In the genomic region with DNA sequence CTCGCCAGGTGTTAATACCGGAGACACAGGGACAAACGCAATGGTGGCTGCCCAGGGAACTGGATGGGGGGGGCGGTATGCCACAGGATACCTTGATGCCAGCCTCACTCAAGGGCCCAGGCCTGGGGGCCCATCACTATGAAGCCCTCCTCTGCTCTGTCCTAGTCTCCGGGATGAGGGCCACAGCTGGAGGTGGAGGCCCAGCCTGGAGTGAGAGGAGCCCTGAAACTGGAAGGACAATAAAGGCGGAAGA, we compare ENCODE assay signal across 16 cellular contexts. TPM values are rescaled to one million over a fixed set of nuclear protein-coding genes. Genes with fewer than 3 reads are reported as not detected.
A peak's percentile ranks its signal among the peaks of the same experiment; 100 is the strongest.
DNase-seq lines count a peak whose midpoint lies in the region; ATAC-seq, FAIRE-seq and TF ChIP-seq lines count a peak whose summit lies in the region.
"Had no signal": no experiment of that assay in that cellular context is flagged by ENCODE, and none has a peak within 500 bp of the region (broad histone marks: within the 10 kb centered on the region; RNA-seq: fewer than 3 reads in every experiment).

No MANE protein-coding gene starts in this region.

- peaks cover 11% of the 10 kb centered on the region for H3K36me3 Mint-ChIP-seq in T-helper 2 cell treated with Interferon-gamma antibody and Interleukin-4, amounts not matched to agents 5 μg/mL and 100 μg/mL, for 36 hours (ENCODE audit: low read depth)
- no peaks in the 10 kb centered on the region for H3K36me3 Mint-ChIP-seq in T-cell

- POLR2A ChIA-PET in T-cell (lab: Charles Lee): no interaction called here

- H3K9me3 Mint-ChIP-seq in T-helper 2 cell treated with Interferon-gamma antibody and Interleukin-4, amounts not matched to agents 5 μg/mL and 100 μg/mL, for 36 hours: no peaks in the 10 kb centered on the region
- no peaks in the 10 kb centered on the region for H3K9me3 Mint-ChIP-seq in T-cell

- TF ChIP-seq CTCF in fibroblast of lung (conservative IDR thresholded peaks at IDR 0.05 in 1 of 2, IDR thresholded peaks at IDR 0.05 in 1 of 2; ENCODE audit: low read depth in 1 of 2, low read length in 2 of 2) (no peak), pancreas (IDR thresholded peaks at IDR 0.05) (no peak)

- H3K4me2 ChIP-seq in fibroblast of lung (ENCODE audit: extremely low read depth, insufficient read depth, low read length): peak overlapping the region; percentile 9

- peaks cover 50% of the 10 kb centered on the region for H3K27me3 Mint-ChIP-seq in T-helper 2 cell treated with Interferon-gamma antibody and Interleukin-4, amounts not matched to agents 5 μg/mL and 100 μg/mL, for 36 hours (ENCODE audit: low read depth)
- H3K27me3 Mint-ChIP-seq in T-cell: peaks cover 30 to 49% of the 10 kb centered on the region in 2 donors

- intact Hi-C loops in pancreas (cut with DNase I): no loop called here

- CTCF ChIA-PET in T-cell (lab: Charles Lee): interaction anchor here in 1 of 2 donors (0.6 to 1.0 kb wide), 4 partner anchors 13 to 1085 kb away, joined by 3 to 5 read pairs (median 4); a partner anchor contains a TSS

- H3K27ac ChIP-seq in fibroblast of lung (ENCODE audit: insufficient read depth, low read length): no peak overlapping the region
- peak overlapping the region; percentile 86 to 92 (median 90) for H3K27ac ChIP-seq in pancreas

- H3K79me2 ChIP-seq in fibroblast of lung (ENCODE audit: control insufficient read depth, insufficient read depth, low read length): no peaks in the 10 kb centered on the region

- no peak for FAIRE-seq in pancreas (lab: Jason Lieb, UNC)
- FAIRE-seq: K562, TTC549 had no signal

- H3K36me3 ChIP-seq in fibroblast of lung (ENCODE audit: control insufficient read depth, insufficient read depth, low read length) (no peaks in the 10 kb centered on the region), pancreas (no peaks in the 10 kb centered on the region)

- H3K4me3 Mint-ChIP-seq in T-helper 2 cell treated with Interferon-gamma antibody and Interleukin-4, amounts not matched to agents 5 μg/mL and 100 μg/mL, for 36 hours: peak overlapping the region; percentile 66
- peak overlapping the region; percentile 61 to 76 (median 71) for H3K4me3 Mint-ChIP-seq in T-cell

- no peaks in the 10 kb centered on the region for H4K20me1 ChIP-seq in fibroblast of lung (ENCODE audit: control insufficient read depth, extremely low read depth, insufficient read depth, low read length)

- H3K27me3 ChIP-seq in fibroblast of lung (ENCODE audit: control insufficient read depth, insufficient read depth, low read length) (peaks cover 32% of the 10 kb centered on the region), pancreas (no peaks in the 10 kb centered on the region)

- H3K4me1 ChIP-seq in fibroblast of lung (ENCODE audit: control insufficient read depth, extremely low read depth, insufficient read depth, low read length) (peaks cover 5% of the 10 kb centered on the region), pancreas (no peaks in the 10 kb centered on the region)

- ATAC-seq in T-cell (replicated peaks in 1 of 4): no peak
- ATAC-seq in pancreas: no peak
- ATAC-seq: K562 had no signal

- H3K4me1 Mint-ChIP-seq in T-helper 2 cell treated with Interferon-gamma antibody and Interleukin-4, amounts not matched to agents 5 μg/mL and 100 μg/mL, for 36 hours (ENCODE audit: low read depth): peaks cover 14% of the 10 kb centered on the region
- peaks cover 18 to 28% (median 25%) of the 10 kb centered on the region in 3 donors for H3K4me1 Mint-ChIP-seq in T-cell

- no peak for DNase-seq in T-helper 2 cell treated with Interferon-gamma antibody and Interleukin-4, amounts not matched to agents 5 μg/mL and 100 μg/mL, for 36 hours (ENCODE audit: low spot score)
- no peak for DNase-seq in T-helper 2 cell
- no peak for DNase-seq in T-cell
- DNase-seq in fibroblast of lung (ENCODE audit: low read depth in 2 of 2): no peak
- no peak for DNase-seq in pancreas
- DNase-seq in NCI-H2029 (lab: John Stamatoyannopoulos, UW): no peak
- DNase-seq in NCI-H1105 (lab: John Stamatoyannopoulos, UW): no peak
- no peak for DNase-seq in activated effector memory CD4-positive, alpha-beta T cell treated with Interleukin-2 at 50 U/mL for 16 hours

- H3K9ac ChIP-seq in fibroblast of lung (ENCODE audit: insufficient read depth, low read length): no peak overlapping the region

- no peaks in the 10 kb centered on the region for H3K9me3 ChIP-seq in fibroblast of lung (ENCODE audit: control insufficient read depth, insufficient read depth, low read depth, low read length)
- no peaks in the 10 kb centered on the region for H3K9me3 ChIP-seq in pancreas

- no peak overlapping the region for H3K4me3 ChIP-seq in fibroblast of lung (replicated peaks in 1 of 4; ENCODE audit: control extremely low read depth in 1 of 4, insufficient read depth in 1 of 4, low read depth in 3 of 4, low read length in 4 of 4)
- H3K4me3 ChIP-seq in pancreas: peak overlapping the region in 2 of 4 donors; percentile 69 to 78
- H3K4me3 ChIP-seq: K562 had no signal

- no peak overlapping the region for H3K27ac Mint-ChIP-seq in T-helper 2 cell treated with Interferon-gamma antibody and Interleukin-4, amounts not matched to agents 5 μg/mL and 100 μg/mL, for 36 hours
- no peak overlapping the region for H3K27ac Mint-ChIP-seq in T-cell

- 27 to 33% methylated on average over 6 of the region's 6 CpGs for WGBS in pancreas, 2 donors

- H2AFZ ChIP-seq in fibroblast of lung (ENCODE audit: low read length): no peak overlapping the region

RNA-seq across cellular contexts. Expression of a gene that starts 1.5 kb away (rescaled TPM):
- total RNA-seq in T-cell: under 1 TPM in 1 of 5 donors, not detected in 4; 0.19 TPM
- under 0.01 TPM in 1 of 2 replicates, not detected in the other for total RNA-seq in fibroblast of lung
- polyA plus RNA-seq in fibroblast of lung: 0.10 and 0.24 TPM in 2 replicates
- 0.56 and 0.66 TPM in 2 replicates for polyA plus RNA-seq in fibroblast of lung (2012)
- polyA minus RNA-seq in fibroblast of lung (ENCODE audit: low replicate concordance): 1.9 TPM in 1 of 2 replicates, not detected in the other
- 10 to 100 TPM in 5 of 6 donors, 1 to 10 TPM in 1; 7.5 to 33.7 (median 19.4) TPM for total RNA-seq in pancreas
- polyA plus RNA-seq in pancreas: 10 to 100 TPM; 13.8 to 14.8 TPM
- total RNA-seq: fibroblast of villous mesenchyme, liver, pulmonary artery endothelial cell had no signal

RNA-seq across cellular contexts. Expression of a gene that starts 13.0 kb away (rescaled TPM):
- total RNA-seq in T-cell (not detected), fibroblast of lung (not detected in 2 replicates), pancreas (10 to 100 TPM in 1 of 6 donors, 1 to 10 TPM in 5; 6.3 to 12.1 (median 8.8) TPM)
- polyA plus RNA-seq in fibroblast of lung (not detected in 2 replicates), pancreas (10 to 100 TPM in 1 of 2 donors, 1 to 10 TPM in 1; 7.7 to 25.4 TPM)
- polyA plus RNA-seq in fibroblast of lung (2012): not detected in 2 replicates
- polyA minus RNA-seq in fibroblast of lung (ENCODE audit: low replicate concordance): not detected in 2 replicates
- total RNA-seq: A172, Daoy, fibroblast of villous mesenchyme, K562, liver, pulmonary artery endothelial cell, RPMI7951 had no signal
- polyA plus RNA-seq: K562, liver had no signal

RNA-seq across cellular contexts. Expression of a gene that starts 13.4 kb away (rescaled TPM):
- total RNA-seq in T-cell (1 to 10 TPM in 4 of 5 donors, under 1 TPM in 1; 0.37 to 4.0 (median 2.3) TPM), fibroblast of lung (1.2 and 2.3 TPM in 2 replicates), pancreas (1 to 10 TPM; 1.9 to 5.3 (median 3.1) TPM)
- polyA plus RNA-seq in fibroblast of lung (2.1 and 2.3 TPM in 2 replicates), pancreas (1 to 10 TPM; 1.8 to 3.1 TPM)
- 2.8 and 3.2 TPM in 2 replicates for polyA plus RNA-seq in fibroblast of lung (2012)
- 5.7 and 7.0 TPM in 2 replicates for polyA minus RNA-seq in fibroblast of lung (ENCODE audit: low replicate concordance)

RNA-seq across cellular contexts. Expression of a gene that starts 14.1 kb away (rescaled TPM):
- total RNA-seq in T-cell (10 to 100 TPM; 18.7 to 43.1 (median 39.9) TPM), fibroblast of lung (21.6 and 26.7 TPM in 2 replicates), pancreas (10 to 100 TPM; 14.1 to 25.7 (median 21.7) TPM)
- polyA plus RNA-seq in fibroblast of lung (27.2 and 36.8 TPM in 2 replicates), pancreas (10 to 100 TPM; 26.2 to 26.5 TPM)
- polyA plus RNA-seq in fibroblast of lung (2012): 36.0 and 53.6 TPM in 2 replicates
- polyA minus RNA-seq in fibroblast of lung (ENCODE audit: low replicate concordance): 174 and 249 TPM in 2 replicates

RNA-seq across cellular contexts. Expression of a gene that starts 33.5 kb away (rescaled TPM):
- total RNA-seq in T-cell: under 1 TPM in 3 of 5 donors, not detected in 2; 0.10 to 0.23 (median 0.16) TPM
- total RNA-seq in fibroblast of lung: not detected in 2 replicates
- polyA plus RNA-seq in fibroblast of lung: not detected in 2 replicates
- polyA plus RNA-seq in fibroblast of lung (2012): 0.03 TPM in 1 of 2 replicates, not detected in the other
- not detected in 2 replicates for polyA minus RNA-seq in fibroblast of lung (ENCODE audit: low replicate concordance)
- total RNA-seq in pancreas: 1 to 10 TPM; 1.2 to 7.9 (median 4.5) TPM
- 100 to 1,000 TPM in 1 of 2 donors, 10 to 100 TPM in 1; 30.3 to 105 TPM for polyA plus RNA-seq in pancreas
- total RNA-seq: Daoy, fibroblast of villous mesenchyme, pulmonary artery endothelial cell, RPMI7951 had no signal
- polyA plus RNA-seq: K562 had no signal
